Comparison of ENCODE assay signal across 8 cellular contexts in the genomic region with DNA sequence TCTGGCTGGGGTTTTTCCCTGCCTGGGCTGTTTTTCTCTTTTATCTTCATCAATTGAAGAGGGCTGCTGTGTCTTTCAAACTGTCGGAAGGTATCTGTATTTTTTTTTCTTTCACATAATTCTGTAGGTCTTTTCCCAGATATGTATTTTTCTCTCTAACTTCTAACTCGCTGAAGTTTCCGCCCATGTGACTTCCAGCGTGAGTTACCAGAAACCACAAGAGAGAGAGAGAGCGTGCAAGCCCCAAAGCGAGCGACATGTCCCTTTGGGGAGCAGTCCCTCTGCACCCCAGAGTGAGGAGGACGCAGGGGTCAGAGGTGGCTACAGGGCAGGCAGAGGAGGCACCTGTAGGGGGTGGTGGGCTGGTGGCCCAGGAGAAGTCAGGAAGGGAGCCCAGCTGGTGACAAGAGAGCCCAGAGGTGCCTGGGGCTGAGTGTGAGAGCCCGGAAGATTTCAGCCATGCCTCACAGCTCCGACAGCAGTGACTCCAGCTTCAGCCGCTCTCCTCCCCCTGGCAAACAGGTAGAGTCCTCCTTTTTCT. TPM values are rescaled to one million over a fixed set of nuclear protein-coding genes. Genes with fewer than 3 reads are reported as not detected.
DNase-seq lines count a peak whose midpoint lies in the region; ATAC-seq, FAIRE-seq and TF ChIP-seq lines count a peak whose summit lies in the region.

A gene with protein sequence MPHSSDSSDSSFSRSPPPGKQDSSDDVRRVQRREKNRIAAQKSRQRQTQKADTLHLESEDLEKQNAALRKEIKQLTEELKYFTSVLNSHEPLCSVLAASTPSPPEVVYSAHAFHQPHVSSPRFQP (plus strand): TSS at position 246 of the 541 bp plus-strand sequence. CDS start 214 bp downstream, at position 460.

- no peaks in the 10 kb centered on the region for H4K20me1 ChIP-seq in K562 (replicated peaks; ENCODE audit: control insufficient read depth, insufficient read depth, low read length)

- H3K27ac ChIP-seq in K562 (ENCODE audit: extremely low read depth, low read depth, low read length), result no peak within 1 kb of the TSS
- H3K27ac ChIP-seq in parathyroid adenoma, result peak within 1 kb of the TSS; percentile 95
- H3K27ac ChIP-seq in aorta (ENCODE audit: low read depth in 1 of 2, low read length in 2 of 2), result no peak within 1 kb of the TSS
- H3K27ac ChIP-seq in WERI-Rb-1, result no peak within 1 kb of the TSS

- TF ChIP-seq EP300 in K562 (IDR thresholded peaks at IDR 0.05; ENCODE audit: low read length), result no peak

- ATAC-seq in HG02840 (IDR thresholded peaks at IDR 0.05; ENCODE audit: low FRiP score, unreplicated experiment) (peak; percentile 46), K562 (no peak), aorta (ENCODE audit: low FRiP score) (peak; percentile 29)

- CTCF ChIA-PET in K562 (lab: Yijun Ruan, JAX; ENCODE audit: low intra/inter-chr PET ratio), result interaction anchor here (0.6 kb wide), 1 partner anchor 579 kb away, joined by 3 read pairs; no protein-coding TSS in a partner anchor

- no peak for TF ChIP-seq RAD21 in K562 (CRISPR knock-in tag; conservative IDR thresholded peaks at IDR 0.05 in 1 of 2, IDR thresholded peaks at IDR 0.05 in 1 of 2)

- peak within 1 kb of the TSS in 1 of 2 experiments; percentile 73; a peak in 2 of 4 replicates for H3K9ac ChIP-seq in K562 (ENCODE audit: insufficient read depth in 1 of 2, low read depth in 2 of 2, low read length in 2 of 2)
- peak within 1 kb of the TSS; percentile 47 for H3K9ac ChIP-seq in parathyroid adenoma

- BruUV-seq in K562 (replicated peaks; lab: Mats Ljungman, UMichigan), result no TSS peak

- no peaks in the 10 kb centered on the region for H3K9me1 ChIP-seq in K562 (ENCODE audit: control insufficient read depth, insufficient read depth, low read length)

- H2AFZ ChIP-seq in K562 (ENCODE audit: low read depth, low read length) (peak within 1 kb of the TSS; percentile 78), parathyroid adenoma (peak within 1 kb of the TSS; percentile 92)

- WGBS in K562 (ENCODE audit: insufficient coverage, low coverage, missing lambda C conversion rate), result 8% methylated on average over 9 of the region's 11 CpGs
- WGBS in aorta, 2 donors, result 57 to 73% methylated on average over 10 to 11 of the region's 11 CpGs

- FAIRE-seq in K562 (lab: Jason Lieb, UNC), result no peak

- H3K27me3 ChIP-seq in K562 (ENCODE audit: control insufficient read depth in 2 of 2, insufficient read depth in 2 of 2, low read length in 2 of 2), result peaks cover 0 to 23% of the 10 kb centered on the region in 2 experiments; a peak in 3 of 5 replicates
- no peaks in the 10 kb centered on the region for H3K27me3 ChIP-seq in parathyroid adenoma (ENCODE audit: control insufficient read depth, insufficient read depth, low read length)
- no peaks in the 10 kb centered on the region for H3K27me3 ChIP-seq in aorta (ENCODE audit: control insufficient read depth in 1 of 2, insufficient read depth in 2 of 2, low read length in 1 of 2)
- no peaks in the 10 kb centered on the region for H3K27me3 ChIP-seq in WERI-Rb-1 (ENCODE audit: insufficient read depth, low read depth, severe bottlenecking)

- H3K79me2 ChIP-seq in K562 (ENCODE audit: control insufficient read depth, insufficient read depth, low read length) (no peaks in the 10 kb centered on the region), parathyroid adenoma (peaks cover 28% of the 10 kb centered on the region)

- TF ChIP-seq POLR2A in K562 (conservative IDR thresholded peaks at IDR 0.05), result no peak

- H3K4me1 ChIP-seq in K562 (replicated peaks in 1 of 2; ENCODE audit: control insufficient read depth in 2 of 2, insufficient read depth in 2 of 2, low read length in 2 of 2), result peaks cover 0 to 4% of the 10 kb centered on the region in 2 experiments; a peak in 3 of 5 replicates
- H3K4me1 ChIP-seq in parathyroid adenoma, result peaks cover 53% of the 10 kb centered on the region
- H3K4me1 ChIP-seq in aorta (ENCODE audit: control insufficient read depth in 1 of 2, insufficient read depth in 2 of 2, low read length in 2 of 2), result no peaks in the 10 kb centered on the region

- no peaks in the 10 kb centered on the region for H3K36me3 ChIP-seq in K562 (ENCODE audit: control insufficient read depth, insufficient read depth, low read length)
- no peaks in the 10 kb centered on the region for H3K36me3 ChIP-seq in parathyroid adenoma (ENCODE audit: control insufficient read depth, insufficient read depth, low read length)
- H3K36me3 ChIP-seq in aorta (ENCODE audit: control insufficient read depth in 1 of 2, insufficient read depth in 2 of 2, low read length in 1 of 2), result no peaks in the 10 kb centered on the region
- no peaks in the 10 kb centered on the region for H3K36me3 ChIP-seq in WERI-Rb-1

- H3K9me3 ChIP-seq in K562 (replicated peaks; ENCODE audit: control insufficient read depth, insufficient read depth, low read depth, low read length), result peaks cover 2% of the 10 kb centered on the region; the same call in 1 of the 2 replicates
- no peaks in the 10 kb centered on the region for H3K9me3 ChIP-seq in parathyroid adenoma (ENCODE audit: control insufficient read depth, low read length)
- H3K9me3 ChIP-seq in aorta (ENCODE audit: control insufficient read depth, low read length), result no peaks in the 10 kb centered on the region
- no peaks in the 10 kb centered on the region for H3K9me3 ChIP-seq in WERI-Rb-1 (ENCODE audit: severe bottlenecking)

- intact Hi-C loops in K562 (cut with micrococcal nuclease) (no loop called here), aorta (cut with DNase I) (no loop called here)

- DNase-seq in GM13977 (ENCODE audit: low spot score), result peak; percentile 72
- DNase-seq in T-helper 1 cell, result peak; percentile 42 to 88 (median 62)
- DNase-seq in K562 (ENCODE audit: extremely low read depth in 1 of 4, low spot score in 3 of 4), result no peak
- peak in 1 of 2 donors; percentile 63 for DNase-seq in aorta
- no peak for DNase-seq in EL
- no peak for DNase-seq in WERI-Rb-1

- no peak for TF ChIP-seq CTCF in GM13977 (IDR thresholded peaks at IDR 0.05; ENCODE audit: extremely low read depth, insufficient read depth, missing control alignments)
- TF ChIP-seq CTCF in K562 (IDR thresholded peaks at IDR 0.05 in 2 of 3, conservative IDR thresholded peaks at IDR 0.05 in 1 of 3; ENCODE audit: insufficient read depth in 2 of 3, low read depth in 1 of 3, low read length in 3 of 3), result no peak
- no peak for TF ChIP-seq CTCF in parathyroid adenoma (IDR thresholded peaks at IDR 0.05)
- TF ChIP-seq CTCF in WERI-Rb-1 (IDR thresholded peaks at IDR 0.05; ENCODE audit: low read depth, low read length), result no peak

- POLR2A ChIA-PET in K562 (lab: Yijun Ruan, JAX), result no interaction called here

- in situ Hi-C loops in GM13977 (cut with MboI; ENCODE audit: low pct_unique_long_range_greater_than_20kb, low sequenced_read_pairs, unreplicated experiment), result no loop called here
- in situ Hi-C loops in K562 (cut with MboI), result no loop called here

- H3K4me3 ChIP-seq in K562 (peak within 1 kb of the TSS; percentile 19; the same call in 1 of the 2 replicates), parathyroid adenoma (ENCODE audit: low read depth, low read length) (peak within 1 kb of the TSS; percentile 59), aorta (ENCODE audit: low read length in 2 of 2) (no peak within 1 kb of the TSS), WERI-Rb-1 (ENCODE audit: low read depth, low read length) (no peak within 1 kb of the TSS)

- peak within 1 kb of the TSS; percentile 62 for H3K4me2 ChIP-seq in K562 (ENCODE audit: insufficient read depth, low read length)
- peak within 1 kb of the TSS; percentile 77 for H3K4me2 ChIP-seq in parathyroid adenoma (ENCODE audit: low read length)

TF ChIP-seq in K562, 482 proteins besides CTCF, POLR2A, EP300 and RAD21 (continues in another document):
- no peak for TF ChIP-seq ZNF253 (CRISPR knock-in tag; conservative IDR thresholded peaks at IDR 0.05)
- TF ChIP-seq ZNF316 (IDR thresholded peaks at IDR 0.05), result no peak

RNA-seq across cellular contexts. Expression of the gene that starts here (rescaled TPM):
- not detected in 2 replicates for total RNA-seq in K562 (2011; cell fraction: chromatin; rRNA removed; ENCODE audit: low replicate concordance)
- total RNA-seq in K562 (2011; cell fraction: nucleolus; rRNA removed), result 0.50 TPM in 1 of 2 replicates, not detected in the other
- total RNA-seq in K562 (2011; cell fraction: nucleoplasm; rRNA removed), result not detected in 2 replicates
- total RNA-seq in K562 (2014; rRNA removed) (1.0 and 3.4 TPM in 2 replicates), K562 (2014; rRNA removed; fragmentation: Illumina TruSeq; extraction: Trizol) (0.26 TPM in 1 of 2 replicates, not detected in the other), K562 (2015; rRNA removed; fragmentation: Illumina TruSeq; extraction: Trizol) (2.1 and 2.9 TPM in 2 replicates), K562 (2021) (0.31 and 0.49 TPM in 2 replicates), aorta (1 to 10 TPM; 2.6 to 3.2 TPM)
- polyA plus RNA-seq in K562 (2011; rRNA removed) (0.32 TPM in 1 of 2 replicates, not detected in the other), K562 (2014; fragmentation: Illumina TruSeq; extraction: Trizol) (0.55 and 1.1 TPM in 2 replicates), K562 (2014; fragmentation: Nextera tagmentation; extraction: Ambion mirVana) (under 1 TPM; 0.13 to 0.28 TPM), K562 (2014; rRNA removed) (1.0 and 1.3 TPM in 2 replicates), aorta (1 to 10 TPM; 2.1 to 8.0 TPM)
- 0.31 and 0.58 TPM in 2 replicates for polyA plus RNA-seq in K562 (2011; cell fraction: cytosol; rRNA removed)
- polyA plus RNA-seq in K562 (2011; cell fraction: nucleus; rRNA removed), result not detected in 2 replicates
- polyA plus RNA-seq in K562 (2012), result 1.8 and 2.3 TPM in 2 replicates
- polyA minus RNA-seq in K562 (2011; rRNA and poly(A)+ RNA removed), result not detected in 2 replicates
- polyA minus RNA-seq in K562 (2011; cell fraction: cytosol; rRNA and poly(A)+ RNA removed), result not detected in 2 replicates
- not detected in 2 replicates for polyA minus RNA-seq in K562 (2011; cell fraction: nucleus; rRNA and poly(A)+ RNA removed)

Comparison
In these comparisons a context has a peak if more than half of its experiments do, and no peak if none do; other contexts are left out.
1. DNase-seq: peak in GM13977 (single experiment) and T-helper 1 cell (5 of 5); none in K562 (0 of 4), EL (single experiment) and WERI-Rb-1 (single experiment).
2. H3K4me3 ChIP-seq: peak in K562 (single experiment) and parathyroid adenoma (single experiment); none in aorta (0 of 2) and WERI-Rb-1 (single experiment).